9 cellular contexts compared by ENCODE assay signal in genomic region chr1:59692591-59692990, GRCh38.
DNase-seq lines count a peak whose midpoint lies in the region; ATAC-seq and FAIRE-seq lines count a peak whose summit lies in the region.
"Had no signal": no experiment of that assay in that cellular context is flagged by ENCODE, and none has a peak within 500 bp of the region (broad histone marks: within the 10 kb centered on the region; RNA-seq: fewer than 3 reads in every experiment).

No MANE protein-coding gene starts in this region.

- DNase-seq in AG20443 (ENCODE audit: low spot score) (peak; percentile 86), MG63 (peak; percentile 58), SKM-1 (lab: John Stamatoyannopoulos, UW; ENCODE audit: unreplicated experiment) (peak; percentile 61), cerebellar cortex (ENCODE audit: low spot score) (no peak)
- no peak for DNase-seq in activated naive CD4-positive, alpha-beta T cell (lab: John Stamatoyannopoulos, UW)
- no peak for DNase-seq in stimulated activated CD4-positive, alpha-beta T cell treated with anti-CD3 and anti-CD28 coated beads, Interleukin-2, amount 100 ng/mL, for 24 hours
- DNase-seq: stimulated activated naive CD4-positive, alpha-beta T cell had no signal

- no peak for ATAC-seq in HG03342 (IDR thresholded peaks at IDR 0.05; ENCODE audit: unreplicated experiment)

- peak; percentile 61 for FAIRE-seq in islet of Langerhans (lab: Jason Lieb, UNC)

- H3K4me3 ChIP-seq in MG63 = no peak overlapping the region

- H3K9me3 ChIP-seq in MG63 = no peaks in the 10 kb centered on the region

- H3K27me3 ChIP-seq in MG63 = no peaks in the 10 kb centered on the region

- no peaks in the 10 kb centered on the region for H3K36me3 ChIP-seq in MG63

Comparison
In these comparisons a context has a peak if more than half of its experiments do, and no peak if none do; other contexts are left out.
1. DNase-seq: peak in AG20443 (single experiment), MG63 (single experiment) and SKM-1 (single experiment); none in cerebellar cortex (single experiment), activated naive CD4-positive, alpha-beta T cell (0 of 4) and stimulated activated CD4-positive, alpha-beta T cell treated with anti-CD3 and anti-CD28 coated beads, Interleukin-2, amount 100 ng/mL, for 24 hours (0 of 2).